8 cellular contexts compared by ENCODE assay signal in the genomic region with DNA sequence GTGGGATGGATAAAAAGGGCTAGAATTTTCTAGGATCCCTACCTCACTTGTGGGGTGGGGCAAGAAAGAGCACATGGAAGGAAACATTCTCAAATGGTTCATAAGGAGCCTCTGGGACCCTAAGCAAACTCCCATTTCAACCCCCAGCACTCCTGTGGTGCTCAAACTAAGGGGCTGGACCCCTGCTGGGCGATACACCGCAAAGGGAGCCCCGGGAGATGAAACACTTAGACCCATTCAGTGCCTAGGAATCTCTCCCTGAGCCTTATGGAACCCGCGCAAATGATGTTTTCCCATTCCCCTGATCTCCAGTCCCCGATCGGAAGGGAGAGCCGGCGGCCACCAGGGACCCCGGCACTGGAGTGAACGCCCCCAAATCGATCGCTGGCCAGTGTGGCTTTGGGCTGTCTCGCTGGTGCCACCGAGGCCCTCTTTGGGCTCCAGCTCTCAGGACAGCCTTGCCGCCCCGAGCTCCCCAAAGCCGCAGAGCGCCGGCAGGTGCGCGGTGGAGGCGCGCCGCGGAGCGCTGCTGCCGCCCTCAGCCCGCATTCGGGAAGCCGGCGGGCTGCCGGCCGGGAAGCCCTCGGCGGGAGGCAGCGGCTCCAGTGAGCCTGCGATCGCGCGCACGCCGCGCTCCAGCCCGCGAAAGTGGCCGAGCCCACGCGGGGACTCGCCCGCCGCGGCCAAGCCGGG. TPM values are rescaled to one million over a fixed set of nuclear protein-coding genes. Genes with fewer than 3 reads are reported as not detected.
DNase-seq lines count a peak whose midpoint lies in the region; ATAC-seq and TF ChIP-seq lines count a peak whose summit lies in the region.

No MANE protein-coding gene starts in this region.

- H4K91ac ChIP-seq in neuronal stem cell (ENCODE audit: low read depth, low read length, poor library complexity) = no peak overlapping the region

- no peak overlapping the region for H2AK5ac ChIP-seq in neuronal stem cell (ENCODE audit: low read depth, low read length)

- H2BK120ac ChIP-seq in neuronal stem cell (ENCODE audit: low read depth, low read length) = no peak overlapping the region

- no peaks in the 10 kb centered on the region for H3K9me3 ChIP-seq in neuronal stem cell (replicated peaks in 1 of 2; ENCODE audit: control insufficient read depth in 2 of 2, insufficient read depth in 1 of 2, low read depth in 1 of 2, low read length in 2 of 2)

- peak overlapping the region; percentile 12 for H3K23ac ChIP-seq in neuronal stem cell (ENCODE audit: low read depth, low read length, poor library complexity)

- no CpG with 5 or more reads among the region's 54 CpGs for WGBS in neuronal stem cell (ENCODE audit: extremely low coverage in 2 of 2, insufficient read length in 2 of 2, insufficient replicate concordance in 1 of 2), 2 donors

- peak overlapping the region; percentile 96 for H3K4me2 ChIP-seq in neuronal stem cell (ENCODE audit: insufficient read depth, low read length, poor library complexity, severe bottlenecking)

- no peak overlapping the region for H4K8ac ChIP-seq in neuronal stem cell (ENCODE audit: low read depth, low read length)

- H2BK12ac ChIP-seq in neuronal stem cell (ENCODE audit: low read length) = no peak overlapping the region

- no peaks in the 10 kb centered on the region for H3K79me1 ChIP-seq in neuronal stem cell (ENCODE audit: low read depth, low read length)

- no peaks in the 10 kb centered on the region for H3K36me3 ChIP-seq in neuronal stem cell (replicated peaks in 1 of 2; ENCODE audit: control insufficient read depth in 2 of 2, insufficient read depth in 2 of 2, low read length in 2 of 2)

- H3K27ac ChIP-seq in VCaP (peak overlapping the region; percentile 92), neuronal stem cell (replicated peaks; ENCODE audit: low read length) (no peak overlapping the region)

- ATAC-seq in HG02870 (IDR thresholded peaks at IDR 0.05; ENCODE audit: unreplicated experiment) = no peak
- no peak for ATAC-seq in HG03354 (IDR thresholded peaks at IDR 0.05; ENCODE audit: poor library complexity, severe bottlenecking, unreplicated experiment)

- no peak overlapping the region for H3K4ac ChIP-seq in neuronal stem cell (ENCODE audit: low read length)

- no peak overlapping the region for H3K14ac ChIP-seq in neuronal stem cell (ENCODE audit: low read length)

- H2AFZ ChIP-seq in neuronal stem cell (ENCODE audit: low read length) = peak overlapping the region; percentile 96

- H3K18ac ChIP-seq in neuronal stem cell (ENCODE audit: low read length) = peak overlapping the region; percentile 90

- H3K27me3 ChIP-seq in neuronal stem cell (ENCODE audit: control insufficient read depth in 3 of 3, insufficient read depth in 3 of 3, low read depth in 1 of 3, low read length in 3 of 3) = peaks cover 0 to 9% (median 3%) of the 10 kb centered on the region in 3 experiments

- H3K4me3 ChIP-seq in fibroblast of villous mesenchyme (ENCODE audit: low read depth, low read length) = peak overlapping the region; percentile 81
- H3K4me3 ChIP-seq in neuronal stem cell (ENCODE audit: low read length in 2 of 2) = peak overlapping the region; percentile 63 to 90

- peaks cover 15 to 23% of the 10 kb centered on the region in 2 donors for H3K4me1 ChIP-seq in neuronal stem cell (ENCODE audit: control insufficient read depth in 2 of 2, insufficient read depth in 1 of 2, low read depth in 1 of 2, low read length in 2 of 2)

- TF ChIP-seq CTCF in VCaP (conservative IDR thresholded peaks at IDR 0.05) (peak; percentile 38), fibroblast of villous mesenchyme (IDR thresholded peaks at IDR 0.05; ENCODE audit: insufficient read depth, low read depth, low read length) (peak; percentile 12)

- no peak overlapping the region for H2BK5ac ChIP-seq in neuronal stem cell (ENCODE audit: low read length)

- H2BK15ac ChIP-seq in neuronal stem cell (ENCODE audit: low read length) = no peak overlapping the region

- DNase-seq in stimulated activated CD4-positive, alpha-beta T cell treated with anti-CD3 and anti-CD28 coated beads, Interleukin-12 subunit alpha, Interleukin-12 subunit beta, amount 100 ng/mL, for 4 hours = peak; percentile 13
- DNase-seq in stimulated activated CD4-positive, alpha-beta T cell treated with anti-CD3 and anti-CD28 coated beads, Interleukin-4, amount 100 ng/mL, for 1 hour = no peak
- DNase-seq in fibroblast of villous mesenchyme (ENCODE audit: low read depth) (peak; percentile 38), neuronal stem cell (ENCODE audit: low spot score) (no peak), iPS-NIHi7 (ENCODE audit: extremely low spot score) (no peak)

- peak overlapping the region; percentile 78 for H3K9ac ChIP-seq in neuronal stem cell (ENCODE audit: low read depth, low read length, poor library complexity)

RNA-seq across cellular contexts. Expression of a gene that starts 1.2 kb away (rescaled TPM):
- 0.86 and 1.9 TPM in 2 replicates for total RNA-seq in fibroblast of villous mesenchyme
- 1.2 TPM for polyA plus RNA-seq in neuronal stem cell (2013, experiment 1 of 2)
- 1.1 TPM for polyA plus RNA-seq in neuronal stem cell (2013, experiment 2 of 2)

Comparison
In these comparisons a context has a peak if more than half of its experiments do, and no peak if none do; other contexts are left out.
1. DNase-seq: peak in stimulated activated CD4-positive, alpha-beta T cell treated with anti-CD3 and anti-CD28 coated beads, Interleukin-12 subunit alpha, Interleukin-12 subunit beta, amount 100 ng/mL, for 4 hours (single experiment) and fibroblast of villous mesenchyme (single experiment); none in stimulated activated CD4-positive, alpha-beta T cell treated with anti-CD3 and anti-CD28 coated beads, Interleukin-4, amount 100 ng/mL, for 1 hour (single experiment), neuronal stem cell (single experiment) and iPS-NIHi7 (single experiment).